Comparison of ENCODE assay signal across 1 cellular context in genomic region chr1:73781257-73781656, GRCh38.
TF ChIP-seq lines count a peak whose summit lies in the region.

No MANE protein-coding gene starts in this region.

TF ChIP-seq in SK-N-SH, 30 proteins besides CTCF, POLR2A, EP300 and RAD21 (continued from another document):
- TF ChIP-seq, protein P1, sequence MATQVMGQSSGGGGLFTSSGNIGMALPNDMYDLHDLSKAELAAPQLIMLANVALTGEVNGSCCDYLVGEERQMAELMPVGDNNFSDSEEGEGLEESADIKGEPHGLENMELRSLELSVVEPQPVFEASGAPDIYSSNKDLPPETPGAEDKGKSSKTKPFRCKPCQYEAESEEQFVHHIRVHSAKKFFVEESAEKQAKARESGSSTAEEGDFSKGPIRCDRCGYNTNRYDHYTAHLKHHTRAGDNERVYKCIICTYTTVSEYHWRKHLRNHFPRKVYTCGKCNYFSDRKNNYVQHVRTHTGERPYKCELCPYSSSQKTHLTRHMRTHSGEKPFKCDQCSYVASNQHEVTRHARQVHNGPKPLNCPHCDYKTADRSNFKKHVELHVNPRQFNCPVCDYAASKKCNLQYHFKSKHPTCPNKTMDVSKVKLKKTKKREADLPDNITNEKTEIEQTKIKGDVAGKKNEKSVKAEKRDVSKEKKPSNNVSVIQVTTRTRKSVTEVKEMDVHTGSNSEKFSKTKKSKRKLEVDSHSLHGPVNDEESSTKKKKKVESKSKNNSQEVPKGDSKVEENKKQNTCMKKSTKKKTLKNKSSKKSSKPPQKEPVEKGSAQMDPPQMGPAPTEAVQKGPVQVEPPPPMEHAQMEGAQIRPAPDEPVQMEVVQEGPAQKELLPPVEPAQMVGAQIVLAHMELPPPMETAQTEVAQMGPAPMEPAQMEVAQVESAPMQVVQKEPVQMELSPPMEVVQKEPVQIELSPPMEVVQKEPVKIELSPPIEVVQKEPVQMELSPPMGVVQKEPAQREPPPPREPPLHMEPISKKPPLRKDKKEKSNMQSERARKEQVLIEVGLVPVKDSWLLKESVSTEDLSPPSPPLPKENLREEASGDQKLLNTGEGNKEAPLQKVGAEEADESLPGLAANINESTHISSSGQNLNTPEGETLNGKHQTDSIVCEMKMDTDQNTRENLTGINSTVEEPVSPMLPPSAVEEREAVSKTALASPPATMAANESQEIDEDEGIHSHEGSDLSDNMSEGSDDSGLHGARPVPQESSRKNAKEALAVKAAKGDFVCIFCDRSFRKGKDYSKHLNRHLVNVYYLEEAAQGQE (IDR thresholded peaks at IDR 0.05; ENCODE audit: low read depth, low read length), result no peak
- no peak for TF ChIP-seq FOXM1 (IDR thresholded peaks at IDR 0.05; ENCODE audit: low read depth)
- TF ChIP-seq, protein P2, sequence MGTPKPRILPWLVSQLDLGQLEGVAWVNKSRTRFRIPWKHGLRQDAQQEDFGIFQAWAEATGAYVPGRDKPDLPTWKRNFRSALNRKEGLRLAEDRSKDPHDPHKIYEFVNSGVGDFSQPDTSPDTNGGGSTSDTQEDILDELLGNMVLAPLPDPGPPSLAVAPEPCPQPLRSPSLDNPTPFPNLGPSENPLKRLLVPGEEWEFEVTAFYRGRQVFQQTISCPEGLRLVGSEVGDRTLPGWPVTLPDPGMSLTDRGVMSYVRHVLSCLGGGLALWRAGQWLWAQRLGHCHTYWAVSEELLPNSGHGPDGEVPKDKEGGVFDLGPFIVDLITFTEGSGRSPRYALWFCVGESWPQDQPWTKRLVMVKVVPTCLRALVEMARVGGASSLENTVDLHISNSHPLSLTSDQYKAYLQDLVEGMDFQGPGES (IDR thresholded peaks at IDR 0.05; ENCODE audit: low read depth, low read length), result no peak
